1 cellular context compared by ENCODE assay signal in the genomic region with DNA sequence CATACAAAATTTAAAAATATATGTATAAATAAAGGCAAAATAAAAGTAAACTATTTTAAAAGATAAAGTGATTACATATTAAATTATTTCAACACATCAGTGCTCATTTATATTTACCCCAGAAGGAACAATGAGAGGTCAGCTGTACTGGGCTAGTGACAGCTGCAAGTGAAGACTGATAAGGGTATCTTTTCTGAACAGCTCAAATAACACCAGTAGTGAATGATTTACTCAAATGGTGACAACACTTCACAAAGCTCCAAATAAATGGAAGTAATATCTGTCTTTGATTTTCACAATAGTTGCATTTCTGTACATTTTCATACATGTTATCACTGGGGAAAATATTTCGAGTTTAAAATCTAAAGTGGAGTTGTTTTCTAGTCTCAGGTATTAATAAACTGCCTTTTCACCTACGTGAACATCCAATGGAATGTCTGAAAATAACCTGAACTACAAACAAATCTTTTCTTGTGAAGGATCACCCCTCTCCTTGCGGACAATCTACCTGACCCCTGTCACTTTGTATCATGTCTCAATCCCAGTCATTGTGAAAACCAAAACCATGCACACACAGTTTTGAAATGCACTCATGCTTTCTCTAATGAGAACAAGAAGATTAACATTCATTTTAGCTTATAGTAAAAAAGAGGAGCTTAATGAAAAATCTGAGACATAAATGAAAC.
A peak's percentile ranks its signal among the peaks of the same experiment; 100 is the strongest.
TF ChIP-seq lines count a peak whose summit lies in the region.

No MANE protein-coding gene starts in this region.

TF ChIP-seq in HepG2, 621 proteins besides CTCF, POLR2A, EP300 and RAD21 (continued from another document and continues in another):
- no peak for TF ChIP-seq U2AF1 (optimal IDR thresholded peaks at IDR 0.05; ENCODE audit: low read depth, low read length)
- TF ChIP-seq THAP11 (CRISPR knock-in tag; IDR thresholded peaks at IDR 0.05): no peak
- no peak for TF ChIP-seq RFXAP (CRISPR knock-in tag; IDR thresholded peaks at IDR 0.05; ENCODE audit: borderline replicate concordance)
- TF ChIP-seq, protein P1, sequence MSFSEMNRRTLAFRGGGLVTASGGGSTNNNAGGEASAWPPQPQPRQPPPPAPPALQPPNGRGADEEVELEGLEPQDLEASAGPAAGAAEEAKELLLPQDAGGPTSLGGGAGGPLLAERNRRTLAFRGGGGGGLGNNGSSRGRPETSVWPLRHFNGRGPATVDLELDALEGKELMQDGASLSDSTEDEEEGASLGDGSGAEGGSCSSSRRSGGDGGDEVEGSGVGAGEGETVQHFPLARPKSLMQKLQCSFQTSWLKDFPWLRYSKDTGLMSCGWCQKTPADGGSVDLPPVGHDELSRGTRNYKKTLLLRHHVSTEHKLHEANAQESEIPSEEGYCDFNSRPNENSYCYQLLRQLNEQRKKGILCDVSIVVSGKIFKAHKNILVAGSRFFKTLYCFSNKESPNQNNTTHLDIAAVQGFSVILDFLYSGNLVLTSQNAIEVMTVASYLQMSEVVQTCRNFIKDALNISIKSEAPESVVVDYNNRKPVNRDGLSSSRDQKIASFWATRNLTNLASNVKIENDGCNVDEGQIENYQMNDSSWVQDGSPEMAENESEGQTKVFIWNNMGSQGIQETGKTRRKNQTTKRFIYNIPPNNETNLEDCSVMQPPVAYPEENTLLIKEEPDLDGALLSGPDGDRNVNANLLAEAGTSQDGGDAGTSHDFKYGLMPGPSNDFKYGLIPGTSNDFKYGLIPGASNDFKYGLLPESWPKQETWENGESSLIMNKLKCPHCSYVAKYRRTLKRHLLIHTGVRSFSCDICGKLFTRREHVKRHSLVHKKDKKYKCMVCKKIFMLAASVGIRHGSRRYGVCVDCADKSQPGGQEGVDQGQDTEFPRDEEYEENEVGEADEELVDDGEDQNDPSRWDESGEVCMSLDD (CRISPR knock-in tag; IDR thresholded peaks at IDR 0.05; ENCODE audit: borderline replicate concordance): no peak
- TF ChIP-seq SIX4 (CRISPR knock-in tag; IDR thresholded peaks at IDR 0.05): peak; percentile 76; the same call in 1 of the 2 replicates
- 0 out of 2 replicates have a peak, but pooled peaks have one; percentile 21 for TF ChIP-seq TBX2 (CRISPR knock-in tag; IDR thresholded peaks at IDR 0.05; ENCODE audit: borderline replicate concordance)
- peak; percentile 31; the same call in 1 of the 2 replicates for TF ChIP-seq HMG20A (CRISPR knock-in tag; IDR thresholded peaks at IDR 0.05; ENCODE audit: borderline replicate concordance)
- no peak for TF ChIP-seq KDM4B (CRISPR knock-in tag; IDR thresholded peaks at IDR 0.05)
- TF ChIP-seq, protein P2, sequence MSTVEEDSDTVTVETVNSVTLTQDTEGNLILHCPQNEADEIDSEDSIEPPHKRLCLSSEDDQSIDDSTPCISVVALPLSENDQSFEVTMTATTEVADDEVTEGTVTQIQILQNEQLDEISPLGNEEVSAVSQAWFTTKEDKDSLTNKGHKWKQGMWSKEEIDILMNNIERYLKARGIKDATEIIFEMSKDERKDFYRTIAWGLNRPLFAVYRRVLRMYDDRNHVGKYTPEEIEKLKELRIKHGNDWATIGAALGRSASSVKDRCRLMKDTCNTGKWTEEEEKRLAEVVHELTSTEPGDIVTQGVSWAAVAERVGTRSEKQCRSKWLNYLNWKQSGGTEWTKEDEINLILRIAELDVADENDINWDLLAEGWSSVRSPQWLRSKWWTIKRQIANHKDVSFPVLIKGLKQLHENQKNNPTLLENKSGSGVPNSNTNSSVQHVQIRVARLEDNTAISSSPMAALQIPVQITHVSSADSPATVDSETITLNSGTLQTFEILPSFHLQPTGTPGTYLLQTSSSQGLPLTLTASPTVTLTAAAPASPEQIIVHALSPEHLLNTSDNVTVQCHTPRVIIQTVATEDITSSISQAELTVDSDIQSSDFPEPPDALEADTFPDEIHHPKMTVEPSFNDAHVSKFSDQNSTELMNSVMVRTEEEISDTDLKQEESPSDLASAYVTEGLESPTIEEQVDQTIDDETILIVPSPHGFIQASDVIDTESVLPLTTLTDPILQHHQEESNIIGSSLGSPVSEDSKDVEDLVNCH (CRISPR knock-in tag; IDR thresholded peaks at IDR 0.05): no peak
- TF ChIP-seq ZNF207 (IDR thresholded peaks at IDR 0.05; ENCODE audit: borderline replicate concordance): no peak
- TF ChIP-seq, protein P3, sequence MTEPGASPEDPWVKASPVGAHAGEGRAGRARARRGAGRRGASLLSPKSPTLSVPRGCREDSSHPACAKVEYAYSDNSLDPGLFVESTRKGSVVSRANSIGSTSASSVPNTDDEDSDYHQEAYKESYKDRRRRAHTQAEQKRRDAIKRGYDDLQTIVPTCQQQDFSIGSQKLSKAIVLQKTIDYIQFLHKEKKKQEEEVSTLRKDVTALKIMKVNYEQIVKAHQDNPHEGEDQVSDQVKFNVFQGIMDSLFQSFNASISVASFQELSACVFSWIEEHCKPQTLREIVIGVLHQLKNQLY (CRISPR knock-in tag; IDR thresholded peaks at IDR 0.05): no peak
- no peak for TF ChIP-seq ZNF761 (CRISPR knock-in tag; conservative IDR thresholded peaks at IDR 0.05)
- TF ChIP-seq, protein P4, sequence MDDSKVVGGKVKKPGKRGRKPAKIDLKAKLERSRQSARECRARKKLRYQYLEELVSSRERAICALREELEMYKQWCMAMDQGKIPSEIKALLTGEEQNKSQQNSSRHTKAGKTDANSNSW (CRISPR knock-in tag; IDR thresholded peaks at IDR 0.05; ENCODE audit: borderline replicate concordance): no peak
- TF ChIP-seq ZSCAN22 (CRISPR knock-in tag; IDR thresholded peaks at IDR 0.05): no peak
- no peak for TF ChIP-seq HMG20B (CRISPR knock-in tag; conservative IDR thresholded peaks at IDR 0.05)
- TF ChIP-seq NR2F6 (IDR thresholded peaks at IDR 0.05): peak; percentile 40
- TF ChIP-seq NR2F6 (CRISPR knock-in tag; IDR thresholded peaks at IDR 0.05): 0 out of 2 replicates have a peak, but pooled peaks have one; percentile 18
- TF ChIP-seq, protein P5, sequence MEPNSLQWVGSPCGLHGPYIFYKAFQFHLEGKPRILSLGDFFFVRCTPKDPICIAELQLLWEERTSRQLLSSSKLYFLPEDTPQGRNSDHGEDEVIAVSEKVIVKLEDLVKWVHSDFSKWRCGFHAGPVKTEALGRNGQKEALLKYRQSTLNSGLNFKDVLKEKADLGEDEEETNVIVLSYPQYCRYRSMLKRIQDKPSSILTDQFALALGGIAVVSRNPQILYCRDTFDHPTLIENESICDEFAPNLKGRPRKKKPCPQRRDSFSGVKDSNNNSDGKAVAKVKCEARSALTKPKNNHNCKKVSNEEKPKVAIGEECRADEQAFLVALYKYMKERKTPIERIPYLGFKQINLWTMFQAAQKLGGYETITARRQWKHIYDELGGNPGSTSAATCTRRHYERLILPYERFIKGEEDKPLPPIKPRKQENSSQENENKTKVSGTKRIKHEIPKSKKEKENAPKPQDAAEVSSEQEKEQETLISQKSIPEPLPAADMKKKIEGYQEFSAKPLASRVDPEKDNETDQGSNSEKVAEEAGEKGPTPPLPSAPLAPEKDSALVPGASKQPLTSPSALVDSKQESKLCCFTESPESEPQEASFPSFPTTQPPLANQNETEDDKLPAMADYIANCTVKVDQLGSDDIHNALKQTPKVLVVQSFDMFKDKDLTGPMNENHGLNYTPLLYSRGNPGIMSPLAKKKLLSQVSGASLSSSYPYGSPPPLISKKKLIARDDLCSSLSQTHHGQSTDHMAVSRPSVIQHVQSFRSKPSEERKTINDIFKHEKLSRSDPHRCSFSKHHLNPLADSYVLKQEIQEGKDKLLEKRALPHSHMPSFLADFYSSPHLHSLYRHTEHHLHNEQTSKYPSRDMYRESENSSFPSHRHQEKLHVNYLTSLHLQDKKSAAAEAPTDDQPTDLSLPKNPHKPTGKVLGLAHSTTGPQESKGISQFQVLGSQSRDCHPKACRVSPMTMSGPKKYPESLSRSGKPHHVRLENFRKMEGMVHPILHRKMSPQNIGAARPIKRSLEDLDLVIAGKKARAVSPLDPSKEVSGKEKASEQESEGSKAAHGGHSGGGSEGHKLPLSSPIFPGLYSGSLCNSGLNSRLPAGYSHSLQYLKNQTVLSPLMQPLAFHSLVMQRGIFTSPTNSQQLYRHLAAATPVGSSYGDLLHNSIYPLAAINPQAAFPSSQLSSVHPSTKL (CRISPR knock-in tag; IDR thresholded peaks at IDR 0.05): peak; percentile 44; the same call in 1 of the 2 replicates
- TF ChIP-seq, protein P6, sequence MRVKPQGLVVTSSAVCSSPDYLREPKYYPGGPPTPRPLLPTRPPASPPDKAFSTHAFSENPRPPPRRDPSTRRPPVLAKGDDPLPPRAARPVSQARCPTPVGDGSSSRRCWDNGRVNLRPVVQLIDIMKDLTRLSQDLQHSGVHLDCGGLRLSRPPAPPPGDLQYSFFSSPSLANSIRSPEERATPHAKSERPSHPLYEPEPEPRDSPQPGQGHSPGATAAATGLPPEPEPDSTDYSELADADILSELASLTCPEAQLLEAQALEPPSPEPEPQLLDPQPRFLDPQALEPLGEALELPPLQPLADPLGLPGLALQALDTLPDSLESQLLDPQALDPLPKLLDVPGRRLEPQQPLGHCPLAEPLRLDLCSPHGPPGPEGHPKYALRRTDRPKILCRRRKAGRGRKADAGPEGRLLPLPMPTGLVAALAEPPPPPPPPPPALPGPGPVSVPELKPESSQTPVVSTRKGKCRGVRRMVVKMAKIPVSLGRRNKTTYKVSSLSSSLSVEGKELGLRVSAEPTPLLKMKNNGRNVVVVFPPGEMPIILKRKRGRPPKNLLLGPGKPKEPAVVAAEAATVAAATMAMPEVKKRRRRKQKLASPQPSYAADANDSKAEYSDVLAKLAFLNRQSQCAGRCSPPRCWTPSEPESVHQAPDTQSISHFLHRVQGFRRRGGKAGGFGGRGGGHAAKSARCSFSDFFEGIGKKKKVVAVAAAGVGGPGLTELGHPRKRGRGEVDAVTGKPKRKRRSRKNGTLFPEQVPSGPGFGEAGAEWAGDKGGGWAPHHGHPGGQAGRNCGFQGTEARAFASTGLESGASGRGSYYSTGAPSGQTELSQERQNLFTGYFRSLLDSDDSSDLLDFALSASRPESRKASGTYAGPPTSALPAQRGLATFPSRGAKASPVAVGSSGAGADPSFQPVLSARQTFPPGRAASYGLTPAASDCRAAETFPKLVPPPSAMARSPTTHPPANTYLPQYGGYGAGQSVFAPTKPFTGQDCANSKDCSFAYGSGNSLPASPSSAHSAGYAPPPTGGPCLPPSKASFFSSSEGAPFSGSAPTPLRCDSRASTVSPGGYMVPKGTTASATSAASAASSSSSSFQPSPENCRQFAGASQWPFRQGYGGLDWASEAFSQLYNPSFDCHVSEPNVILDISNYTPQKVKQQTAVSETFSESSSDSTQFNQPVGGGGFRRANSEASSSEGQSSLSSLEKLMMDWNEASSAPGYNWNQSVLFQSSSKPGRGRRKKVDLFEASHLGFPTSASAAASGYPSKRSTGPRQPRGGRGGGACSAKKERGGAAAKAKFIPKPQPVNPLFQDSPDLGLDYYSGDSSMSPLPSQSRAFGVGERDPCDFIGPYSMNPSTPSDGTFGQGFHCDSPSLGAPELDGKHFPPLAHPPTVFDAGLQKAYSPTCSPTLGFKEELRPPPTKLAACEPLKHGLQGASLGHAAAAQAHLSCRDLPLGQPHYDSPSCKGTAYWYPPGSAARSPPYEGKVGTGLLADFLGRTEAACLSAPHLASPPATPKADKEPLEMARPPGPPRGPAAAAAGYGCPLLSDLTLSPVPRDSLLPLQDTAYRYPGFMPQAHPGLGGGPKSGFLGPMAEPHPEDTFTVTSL (CRISPR knock-in tag; IDR thresholded peaks at IDR 0.05; ENCODE audit: borderline replicate concordance): no peak
- TF ChIP-seq, protein P7, sequence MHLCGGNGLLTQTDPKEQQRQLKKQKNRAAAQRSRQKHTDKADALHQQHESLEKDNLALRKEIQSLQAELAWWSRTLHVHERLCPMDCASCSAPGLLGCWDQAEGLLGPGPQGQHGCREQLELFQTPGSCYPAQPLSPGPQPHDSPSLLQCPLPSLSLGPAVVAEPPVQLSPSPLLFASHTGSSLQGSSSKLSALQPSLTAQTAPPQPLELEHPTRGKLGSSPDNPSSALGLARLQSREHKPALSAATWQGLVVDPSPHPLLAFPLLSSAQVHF (CRISPR knock-in tag; IDR thresholded peaks at IDR 0.05): no peak
- 0 out of 2 replicates have a peak, but pooled peaks have one; percentile 44 for TF ChIP-seq TGIF2 (CRISPR knock-in tag; IDR thresholded peaks at IDR 0.05)
- no peak for TF ChIP-seq HOXA9 (CRISPR knock-in tag; IDR thresholded peaks at IDR 0.05; ENCODE audit: borderline replicate concordance)
- TF ChIP-seq, protein P8, sequence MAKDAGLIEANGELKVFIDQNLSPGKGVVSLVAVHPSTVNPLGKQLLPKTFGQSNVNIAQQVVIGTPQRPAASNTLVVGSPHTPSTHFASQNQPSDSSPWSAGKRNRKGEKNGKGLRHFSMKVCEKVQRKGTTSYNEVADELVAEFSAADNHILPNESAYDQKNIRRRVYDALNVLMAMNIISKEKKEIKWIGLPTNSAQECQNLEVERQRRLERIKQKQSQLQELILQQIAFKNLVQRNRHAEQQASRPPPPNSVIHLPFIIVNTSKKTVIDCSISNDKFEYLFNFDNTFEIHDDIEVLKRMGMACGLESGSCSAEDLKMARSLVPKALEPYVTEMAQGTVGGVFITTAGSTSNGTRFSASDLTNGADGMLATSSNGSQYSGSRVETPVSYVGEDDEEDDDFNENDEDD (CRISPR knock-in tag; IDR thresholded peaks at IDR 0.05; ENCODE audit: borderline replicate concordance): no peak
- TF ChIP-seq ZBTB21 (CRISPR knock-in tag; IDR thresholded peaks at IDR 0.05): no peak
- TF ChIP-seq ZNF564 (CRISPR knock-in tag; IDR thresholded peaks at IDR 0.05): no peak
- TF ChIP-seq POLR2AphosphoS5 (IDR thresholded peaks at IDR 0.05; ENCODE audit: low read depth, low read length): no peak
- no peak for TF ChIP-seq TCF7L2 (IDR thresholded peaks at IDR 0.05; ENCODE audit: low read depth, low read length)
- TF ChIP-seq PPARG (CRISPR knock-in tag; conservative IDR thresholded peaks at IDR 0.05): 0 out of 2 replicates have a peak, but pooled peaks have one; percentile 12
- no peak for TF ChIP-seq ZNF44 (CRISPR knock-in tag; IDR thresholded peaks at IDR 0.05)
- TF ChIP-seq REPIN1 (CRISPR knock-in tag; IDR thresholded peaks at IDR 0.05; ENCODE audit: borderline replicate concordance, low read depth): no peak
- no peak for TF ChIP-seq NBN (conservative IDR thresholded peaks at IDR 0.05)
- TF ChIP-seq SNRNP70 (IDR thresholded peaks at IDR 0.05; ENCODE audit: low read depth, low read length): no peak
- TF ChIP-seq ZNF772 (CRISPR knock-in tag; IDR thresholded peaks at IDR 0.05): no peak
- no peak for TF ChIP-seq ZNF180 (CRISPR knock-in tag; IDR thresholded peaks at IDR 0.05; ENCODE audit: borderline replicate concordance, low read depth)
- no peak for TF ChIP-seq ZMYM4 (CRISPR knock-in tag; IDR thresholded peaks at IDR 0.05)
- TF ChIP-seq KLF15 (CRISPR knock-in tag; IDR thresholded peaks at IDR 0.05; ENCODE audit: borderline replicate concordance): no peak
- no peak for TF ChIP-seq NFYC (CRISPR knock-in tag; IDR thresholded peaks at IDR 0.05)
- TF ChIP-seq, protein P9, sequence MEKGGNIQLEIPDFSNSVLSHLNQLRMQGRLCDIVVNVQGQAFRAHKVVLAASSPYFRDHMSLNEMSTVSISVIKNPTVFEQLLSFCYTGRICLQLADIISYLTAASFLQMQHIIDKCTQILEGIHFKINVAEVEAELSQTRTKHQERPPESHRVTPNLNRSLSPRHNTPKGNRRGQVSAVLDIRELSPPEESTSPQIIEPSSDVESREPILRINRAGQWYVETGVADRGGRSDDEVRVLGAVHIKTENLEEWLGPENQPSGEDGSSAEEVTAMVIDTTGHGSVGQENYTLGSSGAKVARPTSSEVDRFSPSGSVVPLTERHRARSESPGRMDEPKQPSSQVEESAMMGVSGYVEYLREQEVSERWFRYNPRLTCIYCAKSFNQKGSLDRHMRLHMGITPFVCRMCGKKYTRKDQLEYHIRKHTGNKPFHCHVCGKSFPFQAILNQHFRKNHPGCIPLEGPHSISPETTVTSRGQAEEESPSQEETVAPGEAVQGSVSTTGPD (CRISPR knock-in tag; IDR thresholded peaks at IDR 0.05): no peak
- TF ChIP-seq SOX6 (IDR thresholded peaks at IDR 0.05): no peak
- peak; percentile 82 for TF ChIP-seq SOX6 (CRISPR knock-in tag; IDR thresholded peaks at IDR 0.05)
- no peak for TF ChIP-seq HNF4G (IDR thresholded peaks at IDR 0.05; ENCODE audit: borderline replicate concordance, low read depth, low read length)
- no peak for TF ChIP-seq HNF4G (CRISPR knock-in tag; IDR thresholded peaks at IDR 0.05; ENCODE audit: borderline replicate concordance, low read depth)
- TF ChIP-seq REXO4 (CRISPR knock-in tag; IDR thresholded peaks at IDR 0.05; ENCODE audit: borderline replicate concordance): no peak
